In the genomic region with DNA sequence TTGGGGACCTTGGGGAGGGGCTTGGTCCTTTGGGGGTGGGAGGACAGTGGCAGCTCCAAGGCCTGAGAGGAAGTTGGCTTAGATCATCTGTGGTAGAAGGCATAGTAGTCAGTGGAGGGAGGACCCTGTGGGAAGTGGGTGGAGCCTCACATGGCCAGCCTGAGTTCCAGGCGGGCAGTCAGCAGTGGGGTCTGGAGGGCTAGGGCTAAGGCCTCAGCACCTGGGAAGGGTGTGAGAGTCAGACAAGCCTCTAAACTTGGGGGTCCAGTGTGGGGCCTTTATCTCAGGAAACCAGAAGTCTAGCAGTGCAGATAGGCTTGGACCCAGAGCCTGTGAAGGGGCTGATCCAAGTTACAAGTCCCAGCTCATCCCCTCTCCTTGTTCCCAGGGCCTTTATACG, we compare ENCODE assay signal across 1 cellular context.
TF ChIP-seq lines count a peak whose summit lies in the region.

No MANE protein-coding gene starts in this region.

TF ChIP-seq in HepG2, 621 proteins besides CTCF, POLR2A, EP300 and RAD21:
- TF ChIP-seq FOXJ3 (CRISPR knock-in tag; IDR thresholded peaks at IDR 0.05; ENCODE audit: borderline replicate concordance) (no peak), MBNL3 (CRISPR knock-in tag; conservative IDR thresholded peaks at IDR 0.05) (no peak), JARID2 (CRISPR knock-in tag; IDR thresholded peaks at IDR 0.05; ENCODE audit: insufficient replicate concordance) (no peak), ZC3H13 (CRISPR knock-in tag; IDR thresholded peaks at IDR 0.05) (no peak), HOXA5 (CRISPR knock-in tag; IDR thresholded peaks at IDR 0.05) (no peak), NFIB (CRISPR knock-in tag; IDR thresholded peaks at IDR 0.05; ENCODE audit: borderline replicate concordance) (no peak), MAZ (IDR thresholded peaks at IDR 0.05; ENCODE audit: borderline replicate concordance, low read depth, low read length) (no peak), MAZ (CRISPR knock-in tag; IDR thresholded peaks at IDR 0.05; ENCODE audit: low read depth) (no peak), ZNF737 (CRISPR knock-in tag; IDR thresholded peaks at IDR 0.05; ENCODE audit: borderline replicate concordance) (no peak), ETV5 (CRISPR knock-in tag; IDR thresholded peaks at IDR 0.05; ENCODE audit: borderline replicate concordance) (no peak)
- TF ChIP-seq, protein P1, sequence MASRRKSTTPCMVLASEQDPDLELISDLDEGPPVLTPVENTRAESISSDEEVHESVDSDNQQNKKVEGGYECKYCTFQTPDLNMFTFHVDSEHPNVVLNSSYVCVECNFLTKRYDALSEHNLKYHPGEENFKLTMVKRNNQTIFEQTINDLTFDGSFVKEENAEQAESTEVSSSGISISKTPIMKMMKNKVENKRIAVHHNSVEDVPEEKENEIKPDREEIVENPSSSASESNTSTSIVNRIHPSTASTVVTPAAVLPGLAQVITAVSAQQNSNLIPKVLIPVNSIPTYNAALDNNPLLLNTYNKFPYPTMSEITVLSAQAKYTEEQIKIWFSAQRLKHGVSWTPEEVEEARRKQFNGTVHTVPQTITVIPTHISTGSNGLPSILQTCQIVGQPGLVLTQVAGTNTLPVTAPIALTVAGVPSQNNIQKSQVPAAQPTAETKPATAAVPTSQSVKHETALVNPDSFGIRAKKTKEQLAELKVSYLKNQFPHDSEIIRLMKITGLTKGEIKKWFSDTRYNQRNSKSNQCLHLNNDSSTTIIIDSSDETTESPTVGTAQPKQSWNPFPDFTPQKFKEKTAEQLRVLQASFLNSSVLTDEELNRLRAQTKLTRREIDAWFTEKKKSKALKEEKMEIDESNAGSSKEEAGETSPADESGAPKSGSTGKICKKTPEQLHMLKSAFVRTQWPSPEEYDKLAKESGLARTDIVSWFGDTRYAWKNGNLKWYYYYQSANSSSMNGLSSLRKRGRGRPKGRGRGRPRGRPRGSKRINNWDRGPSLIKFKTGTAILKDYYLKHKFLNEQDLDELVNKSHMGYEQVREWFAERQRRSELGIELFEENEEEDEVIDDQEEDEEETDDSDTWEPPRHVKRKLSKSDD (CRISPR knock-in tag; IDR thresholded peaks at IDR 0.05; ENCODE audit: low read depth), result no peak
- TF ChIP-seq, protein P2, sequence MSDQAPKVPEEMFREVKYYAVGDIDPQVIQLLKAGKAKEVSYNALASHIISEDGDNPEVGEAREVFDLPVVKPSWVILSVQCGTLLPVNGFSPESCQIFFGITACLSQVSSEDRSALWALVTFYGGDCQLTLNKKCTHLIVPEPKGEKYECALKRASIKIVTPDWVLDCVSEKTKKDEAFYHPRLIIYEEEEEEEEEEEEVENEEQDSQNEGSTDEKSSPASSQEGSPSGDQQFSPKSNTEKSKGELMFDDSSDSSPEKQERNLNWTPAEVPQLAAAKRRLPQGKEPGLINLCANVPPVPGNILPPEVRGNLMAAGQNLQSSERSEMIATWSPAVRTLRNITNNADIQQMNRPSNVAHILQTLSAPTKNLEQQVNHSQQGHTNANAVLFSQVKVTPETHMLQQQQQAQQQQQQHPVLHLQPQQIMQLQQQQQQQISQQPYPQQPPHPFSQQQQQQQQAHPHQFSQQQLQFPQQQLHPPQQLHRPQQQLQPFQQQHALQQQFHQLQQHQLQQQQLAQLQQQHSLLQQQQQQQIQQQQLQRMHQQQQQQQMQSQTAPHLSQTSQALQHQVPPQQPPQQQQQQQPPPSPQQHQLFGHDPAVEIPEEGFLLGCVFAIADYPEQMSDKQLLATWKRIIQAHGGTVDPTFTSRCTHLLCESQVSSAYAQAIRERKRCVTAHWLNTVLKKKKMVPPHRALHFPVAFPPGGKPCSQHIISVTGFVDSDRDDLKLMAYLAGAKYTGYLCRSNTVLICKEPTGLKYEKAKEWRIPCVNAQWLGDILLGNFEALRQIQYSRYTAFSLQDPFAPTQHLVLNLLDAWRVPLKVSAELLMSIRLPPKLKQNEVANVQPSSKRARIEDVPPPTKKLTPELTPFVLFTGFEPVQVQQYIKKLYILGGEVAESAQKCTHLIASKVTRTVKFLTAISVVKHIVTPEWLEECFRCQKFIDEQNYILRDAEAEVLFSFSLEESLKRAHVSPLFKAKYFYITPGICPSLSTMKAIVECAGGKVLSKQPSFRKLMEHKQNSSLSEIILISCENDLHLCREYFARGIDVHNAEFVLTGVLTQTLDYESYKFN (CRISPR knock-in tag; conservative IDR thresholded peaks at IDR 0.05), result no peak
- TF ChIP-seq, protein P3, sequence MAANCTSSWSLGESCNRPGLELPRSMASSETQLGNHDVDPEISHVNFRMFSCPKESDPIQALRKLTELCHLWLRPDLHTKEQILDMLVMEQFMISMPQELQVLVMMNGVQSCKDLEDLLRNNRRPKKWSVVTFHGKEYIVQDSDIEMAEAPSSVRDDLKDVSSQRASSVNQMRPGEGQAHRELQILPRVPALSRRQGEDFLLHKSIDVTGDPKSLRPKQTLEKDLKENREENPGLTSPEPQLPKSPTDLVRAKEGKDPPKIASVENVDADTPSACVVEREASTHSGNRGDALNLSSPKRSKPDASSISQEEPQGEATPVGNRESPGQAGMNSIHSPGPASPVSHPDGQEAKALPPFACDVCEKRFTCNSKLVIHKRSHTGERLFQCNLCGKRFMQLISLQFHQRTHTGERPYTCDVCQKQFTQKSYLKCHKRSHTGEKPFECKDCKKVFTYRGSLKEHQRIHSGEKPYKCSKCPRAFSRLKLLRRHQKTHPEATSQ (CRISPR knock-in tag; IDR thresholded peaks at IDR 0.05; ENCODE audit: borderline replicate concordance), result no peak
